22 cellular contexts compared by ENCODE assay signal in the genomic region with DNA sequence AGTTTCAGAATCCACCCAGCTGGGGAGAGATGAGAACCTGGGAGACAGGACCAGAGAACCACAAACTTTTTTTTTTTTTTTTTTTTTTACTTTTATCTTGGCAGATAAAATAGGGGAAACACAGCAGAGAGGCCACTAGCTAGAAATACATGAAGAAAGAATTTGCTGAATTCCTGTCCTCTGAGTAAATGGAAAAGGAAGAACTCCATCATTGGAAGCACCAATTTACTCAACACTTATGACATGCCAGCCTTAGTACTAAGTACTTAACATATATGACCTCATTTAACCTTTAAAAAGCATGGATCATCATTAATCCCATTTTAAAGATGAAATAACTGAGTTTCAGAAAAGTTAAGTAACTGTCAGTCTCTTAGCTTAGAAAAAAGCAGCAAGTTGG.
DNase-seq lines count a peak whose midpoint lies in the region; ATAC-seq and TF ChIP-seq lines count a peak whose summit lies in the region.
"Had no signal": no experiment of that assay in that cellular context is flagged by ENCODE, and none has a peak within 500 bp of the region (broad histone marks: within the 10 kb centered on the region; RNA-seq: fewer than 3 reads in every experiment).

No MANE protein-coding gene starts in this region.

- no peaks in the 10 kb centered on the region for H3K36me3 Mint-ChIP-seq in activated CD8-positive, alpha-beta memory T cell treated with anti-CD3 and anti-CD28 coated beads, Interleukin-2, amount 10 ng/mL, durations not matched to agents 7 days and 5 days
- H3K36me3 Mint-ChIP-seq: CD8-positive, alpha-beta T cell had no signal

- DNase-seq in GM04504 (ENCODE audit: low read depth) (peak; percentile 68), fibroblast of peridontal ligament (ENCODE audit: extremely low read depth) (peak; percentile 71), stromal cell of bone marrow (ENCODE audit: low read depth) (peak; percentile 55), Right ventricle myocardium superior (no peak), HuH-7.5 (ENCODE audit: low spot score) (no peak), esophagus muscularis mucosa (ENCODE audit: extremely low spot score) (no peak)
- no peak for DNase-seq in activated CD8-positive, alpha-beta memory T cell treated with anti-CD3 and anti-CD28 coated beads, Interleukin-2, amount 10 ng/mL, durations not matched to agents 7 days and 5 days
- DNase-seq: activated CD8-positive, alpha-beta memory T cell treated with anti-CD3 and anti-CD28 coated beads for 24 hours; activated naive CD8-positive, alpha-beta T cell treated with anti-CD3 and anti-CD28 coated beads, Interleukin-2, amount 50 U/mL, for 24 hours; CD8-positive, alpha-beta T cell; DMS79; left colon; NCI-H187 treated with DMSO at 0.1 percent for 48 hours; NCI-H446 treated with DMSO at 0.1 percent for 48 hours; retina; SHP77; stimulated activated CD4-positive, alpha-beta T cell treated with anti-CD3 and anti-CD28 coated beads, Interleukin-15, amount 100 ng/mL, for 24 hours; stimulated activated naive CD4-positive, alpha-beta T cell treated with Interleukin-2 at 50 U/mL for 16 hours had no signal

- TF ChIP-seq POLR2A in esophagus muscularis mucosa (IDR thresholded peaks at IDR 0.05; ENCODE audit: low read depth), result no peak

- H3K9me3 Mint-ChIP-seq in activated CD8-positive, alpha-beta memory T cell treated with anti-CD3 and anti-CD28 coated beads, Interleukin-2, amount 10 ng/mL, durations not matched to agents 7 days and 5 days (ENCODE audit: low read depth), result peaks cover 3% of the 10 kb centered on the region
- H3K9me3 Mint-ChIP-seq: activated T-helper 17 cell treated with anti-CD3 and anti-CD28 coated beads, Interleukin-2, amount 50 U/mL, for 72 hours had no signal

- TF ChIP-seq EP300 in esophagus muscularis mucosa (IDR thresholded peaks at IDR 0.05), result no peak

- H3K9me3 ChIP-seq in esophagus muscularis mucosa, result peaks cover 0 to 13% (median 4%) of the 10 kb centered on the region in 4 donors

- no peak overlapping the region for H3K4me3 Mint-ChIP-seq in activated CD8-positive, alpha-beta memory T cell treated with anti-CD3 and anti-CD28 coated beads, Interleukin-2, amount 10 ng/mL, durations not matched to agents 7 days and 5 days
- H3K4me3 Mint-ChIP-seq: activated naive CD8-positive, alpha-beta T cell treated with anti-CD3 and anti-CD28 coated beads, Interleukin-2, amount 50 U/mL, for 24 hours; activated T-helper 17 cell treated with anti-CD3 and anti-CD28 coated beads, Interleukin-2, amount 50 U/mL, for 72 hours; CD8-positive, alpha-beta T cell; T-helper 1 cell treated with Interleukin-12 subunit alpha and Interleukin-12 subunit beta and Interleukin-4 antibody, amounts not matched to agents 30 μg/mL and 1 μg/mL, for 36 hours had no signal

- H3K27ac ChIP-seq in esophagus muscularis mucosa (replicated peaks in 1 of 4), result no peak overlapping the region
- H3K27ac ChIP-seq: hepatocyte had no signal

- ATAC-seq in SK-N-SH treated with all-trans-retinoic acid at 6 μM for 48 hours (peak; percentile 91), Right ventricle myocardium superior (ENCODE audit: poor library complexity) (no peak)
- no peak for ATAC-seq in activated CD8-positive, alpha-beta memory T cell treated with anti-CD3 and anti-CD28 coated beads, Interleukin-2, amount 10 ng/mL, durations not matched to agents 7 days and 5 days
- ATAC-seq: activated naive CD8-positive, alpha-beta T cell treated with anti-CD3 and anti-CD28 coated beads, Interleukin-2, amount 50 U/mL, for 24 hours; activated T-helper 17 cell treated with anti-CD3 and anti-CD28 coated beads, Interleukin-2, amount 50 U/mL, for 72 hours; CD8-positive, alpha-beta T cell; left colon had no signal

- intact Hi-C loops in Right ventricle myocardium superior (cut with DNase I), result no loop called here
- intact Hi-C loops in esophagus muscularis mucosa (cut with DNase I), result no loop called here

- no peaks in the 10 kb centered on the region for H3K4me1 ChIP-seq in esophagus muscularis mucosa

- TF ChIP-seq CTCF in esophagus muscularis mucosa (IDR thresholded peaks at IDR 0.05), result no peak

- CTCF ChIA-PET in activated CD8-positive, alpha-beta memory T cell treated with anti-CD3 and anti-CD28 coated beads, Interleukin-2, amount 10 ng/mL, durations not matched to agents 7 days and 5 days (lab: Charles Lee), result no interaction called here

- no peak overlapping the region for H3K27ac Mint-ChIP-seq in activated CD8-positive, alpha-beta memory T cell treated with anti-CD3 and anti-CD28 coated beads, Interleukin-2, amount 10 ng/mL, durations not matched to agents 7 days and 5 days
- H3K27ac Mint-ChIP-seq: activated naive CD8-positive, alpha-beta T cell treated with anti-CD3 and anti-CD28 coated beads, Interleukin-2, amount 50 U/mL, for 24 hours; activated T-helper 17 cell treated with anti-CD3 and anti-CD28 coated beads, Interleukin-2, amount 50 U/mL, for 72 hours; CD8-positive, alpha-beta T cell; T-helper 1 cell treated with Interleukin-12 subunit alpha and Interleukin-12 subunit beta and Interleukin-4 antibody, amounts not matched to agents 30 μg/mL and 1 μg/mL, for 36 hours had no signal

- H3K4me3 ChIP-seq in esophagus muscularis mucosa, result no peak overlapping the region
- H3K4me3 ChIP-seq: hepatocyte had no signal

- no peaks in the 10 kb centered on the region for H3K27me3 ChIP-seq in esophagus muscularis mucosa
- H3K27me3 ChIP-seq: hepatocyte had no signal

- no peaks in the 10 kb centered on the region for H3K4me1 Mint-ChIP-seq in activated CD8-positive, alpha-beta memory T cell treated with anti-CD3 and anti-CD28 coated beads, Interleukin-2, amount 10 ng/mL, durations not matched to agents 7 days and 5 days
- H3K4me1 Mint-ChIP-seq: activated naive CD8-positive, alpha-beta T cell treated with anti-CD3 and anti-CD28 coated beads, Interleukin-2, amount 50 U/mL, for 24 hours; activated T-helper 17 cell treated with anti-CD3 and anti-CD28 coated beads, Interleukin-2, amount 50 U/mL, for 72 hours had no signal

- no peaks in the 10 kb centered on the region for H3K36me3 ChIP-seq in esophagus muscularis mucosa

- H3K27me3 Mint-ChIP-seq in activated CD8-positive, alpha-beta memory T cell treated with anti-CD3 and anti-CD28 coated beads, Interleukin-2, amount 10 ng/mL, durations not matched to agents 7 days and 5 days, result no peaks in the 10 kb centered on the region
- H3K27me3 Mint-ChIP-seq: activated T-helper 17 cell treated with anti-CD3 and anti-CD28 coated beads, Interleukin-2, amount 50 U/mL, for 72 hours had no signal

TF ChIP-seq in SK-N-SH treated with all-trans-retinoic acid at 6 μM for 48 hours, 23 proteins besides CTCF, POLR2A, EP300 and RAD21:
- TF ChIP-seq ZFP3 (CRISPR knock-in tag; IDR thresholded peaks at IDR 0.05) (no peak), ISL1 (CRISPR knock-in tag; IDR thresholded peaks at IDR 0.05) (peak; percentile 67), ZFP30 (CRISPR knock-in tag; IDR thresholded peaks at IDR 0.05) (no peak)
- TF ChIP-seq, protein P1, sequence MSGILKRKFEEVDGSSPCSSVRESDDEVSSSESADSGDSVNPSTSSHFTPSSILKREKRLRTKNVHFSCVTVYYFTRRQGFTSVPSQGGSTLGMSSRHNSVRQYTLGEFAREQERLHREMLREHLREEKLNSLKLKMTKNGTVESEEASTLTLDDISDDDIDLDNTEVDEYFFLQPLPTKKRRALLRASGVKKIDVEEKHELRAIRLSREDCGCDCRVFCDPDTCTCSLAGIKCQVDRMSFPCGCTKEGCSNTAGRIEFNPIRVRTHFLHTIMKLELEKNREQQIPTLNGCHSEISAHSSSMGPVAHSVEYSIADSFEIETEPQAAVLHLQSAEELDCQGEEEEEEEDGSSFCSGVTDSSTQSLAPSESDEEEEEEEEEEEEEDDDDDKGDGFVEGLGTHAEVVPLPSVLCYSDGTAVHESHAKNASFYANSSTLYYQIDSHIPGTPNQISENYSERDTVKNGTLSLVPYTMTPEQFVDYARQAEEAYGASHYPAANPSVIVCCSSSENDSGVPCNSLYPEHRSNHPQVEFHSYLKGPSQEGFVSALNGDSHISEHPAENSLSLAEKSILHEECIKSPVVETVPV (CRISPR knock-in tag; IDR thresholded peaks at IDR 0.05), result no peak

Comparison
In these comparisons a context has a peak if more than half of its experiments do, and no peak if none do; other contexts are left out.
1. DNase-seq: peak in GM04504 (single experiment), fibroblast of peridontal ligament (single experiment) and stromal cell of bone marrow (single experiment); none in Right ventricle myocardium superior (single experiment), HuH-7.5 (single experiment), activated CD8-positive, alpha-beta memory T cell treated with anti-CD3 and anti-CD28 coated beads, Interleukin-2, amount 10 ng/mL, durations not matched to agents 7 days and 5 days (single experiment) and esophagus muscularis mucosa (single experiment).